In genomic region chr17:68200689-68201424, GRCh38 we compare ENCODE assay signal across 8 cellular contexts. TPM values are rescaled to one million over a fixed set of nuclear protein-coding genes. Genes with fewer than 3 reads are reported as not detected.
DNase-seq lines count a peak whose midpoint lies in the region; TF ChIP-seq lines count a peak whose summit lies in the region.

No MANE protein-coding gene starts in this region.

- H3K27ac ChIP-seq in neutrophil (no peak overlapping the region), tibial nerve (no peak overlapping the region)

- H3K4me3 ChIP-seq in fibroblast of villous mesenchyme (ENCODE audit: low read depth, low read length) (peak overlapping the region; percentile 23), neutrophil (ENCODE audit: low read depth in 1 of 2, low read length in 1 of 2) (peak overlapping the region; percentile 22 to 54), tibial nerve (peak overlapping the region; percentile 2 to 41 (median 16))

- H3K36me3 ChIP-seq in neutrophil (no peaks in the 10 kb centered on the region), tibial nerve (no peaks in the 10 kb centered on the region)

- WGBS in tibial nerve, 2 donors = 3 to 6% methylated on average over 15 to 27 of the region's 31 CpGs

- H3K4me1 ChIP-seq in neutrophil (ENCODE audit: control insufficient read depth in 1 of 2, insufficient read depth in 1 of 2, low read depth in 1 of 2, low read length in 1 of 2) = peaks cover 44 to 58% of the 10 kb centered on the region in 2 experiments
- H3K4me1 ChIP-seq in tibial nerve = peaks cover 0 to 59% (median 45%) of the 10 kb centered on the region in 4 donors

- no peak for TF ChIP-seq EP300 in tibial nerve (IDR thresholded peaks at IDR 0.05)

- TF ChIP-seq POLR2A in tibial nerve (IDR thresholded peaks at IDR 0.05) = no peak

- H3K27me3 ChIP-seq in neutrophil (peaks cover 95% of the 10 kb centered on the region), tibial nerve (peaks cover 0 to 54% of the 10 kb centered on the region in 2 donors)

- no peaks in the 10 kb centered on the region for H3K9me3 ChIP-seq in neutrophil
- no peaks in the 10 kb centered on the region for H3K9me3 ChIP-seq in tibial nerve

- DNase-seq in DMS79 treated with DMSO at 0.1 percent for 48 hours (lab: John Stamatoyannopoulos, UW) = peak; percentile 23
- DNase-seq in DMS79 (lab: John Stamatoyannopoulos, UW) = no peak
- peak; percentile 50 for DNase-seq in KG1 (lab: John Stamatoyannopoulos, UW)
- peak; percentile 56 for DNase-seq in RPMI7951 (ENCODE audit: low read depth)
- peak; percentile 65 for DNase-seq in activated T-helper 9 cell treated with anti-CD3 and anti-CD28 coated beads, Interleukin-2, amount 50 U/mL, for 16 hours (ENCODE audit: low read depth)
- peak; percentile 63 for DNase-seq in fibroblast of villous mesenchyme (ENCODE audit: low read depth)
- DNase-seq in tibial nerve (ENCODE audit: low spot score in 2 of 2) = peak; percentile 67 to 77

- TF ChIP-seq CTCF in fibroblast of villous mesenchyme (IDR thresholded peaks at IDR 0.05; ENCODE audit: insufficient read depth, low read depth, low read length) = peak; percentile 88
- peak; percentile 88 for TF ChIP-seq CTCF in neutrophil (IDR thresholded peaks at IDR 0.05)
- TF ChIP-seq CTCF in tibial nerve (IDR thresholded peaks at IDR 0.05) = peak; percentile 83 to 95 (median 92)

RNA-seq across cellular contexts. Expression of gene AMZ2, which starts 47.0 kb away (rescaled TPM):
- total RNA-seq in RPMI7951 (2014; rRNA removed; shearing (Covaris generic)) = 75.6 and 92.5 TPM in 2 replicates
- total RNA-seq in fibroblast of villous mesenchyme (77.6 and 98.0 TPM in 2 replicates), tibial nerve (10 to 100 TPM; 27.6 to 38.2 (median 31.7) TPM)
